8 cellular contexts compared by ENCODE assay signal in genomic region chr7:129779602-129780256, GRCh38.
DNase-seq lines count a peak whose midpoint lies in the region; ATAC-seq and TF ChIP-seq lines count a peak whose summit lies in the region.

No MANE protein-coding gene starts in this region.

- peak; percentile 0 for TF ChIP-seq CTCF in RWPE2 (IDR thresholded peaks at IDR 0.05; ENCODE audit: poor library complexity, severe bottlenecking)
- no peak for TF ChIP-seq CTCF in endodermal cell (conservative IDR thresholded peaks at IDR 0.05)
- TF ChIP-seq CTCF in omental fat pad (IDR thresholded peaks at IDR 0.05), result no peak

- ATAC-seq in HG03135 (IDR thresholded peaks at IDR 0.05; ENCODE audit: unreplicated experiment) (peak; percentile 32), RWPE2 (ENCODE audit: low read depth) (peak; percentile 68), omental fat pad (ENCODE audit: low FRiP score) (peak; percentile 26)

- peak; percentile 74 for DNase-seq in NCI-H82 (lab: John Stamatoyannopoulos, UW)
- DNase-seq in NCI-H82 treated with DMSO at 0.1 percent for 48 hours (lab: John Stamatoyannopoulos, UW; ENCODE audit: unreplicated experiment), result no peak
- DNase-seq in RWPE2 (ENCODE audit: low spot score), result no peak
- no peak for DNase-seq in endodermal cell
- DNase-seq in omental fat pad (ENCODE audit: low spot score), result no peak
- DNase-seq in AML-193 (lab: John Stamatoyannopoulos, UW), result no peak
- DNase-seq in cortex of kidney (lab: John Stamatoyannopoulos, UW), result no peak

- H3K4me1 ChIP-seq in RWPE2 (ENCODE audit: insufficient read depth, poor library complexity, severe bottlenecking) (peaks cover 4% of the 10 kb centered on the region), endodermal cell (ENCODE audit: control insufficient read depth, insufficient read depth, low read length) (peaks cover 6% of the 10 kb centered on the region)

- H3K4me3 Mint-ChIP-seq in endodermal cell, result peak overlapping the region; percentile 55

- H3K9me3 Mint-ChIP-seq in endodermal cell, result no peaks in the 10 kb centered on the region

- H3K36me3 ChIP-seq in RWPE2 (ENCODE audit: low read depth) (no peaks in the 10 kb centered on the region), endodermal cell (ENCODE audit: control insufficient read depth, insufficient read depth, low read length) (no peaks in the 10 kb centered on the region)

- H3K27me3 ChIP-seq in RWPE2 (ENCODE audit: insufficient read depth, poor library complexity, severe bottlenecking), result peaks cover 40% of the 10 kb centered on the region
- H3K27me3 ChIP-seq in endodermal cell (ENCODE audit: control insufficient read depth, insufficient read depth, low read length, poor library complexity, severe bottlenecking), result peaks cover 97% of the 10 kb centered on the region

- peak overlapping the region; percentile 51 for H3K27ac ChIP-seq in RWPE2 (ENCODE audit: poor library complexity, severe bottlenecking)
- H3K27ac ChIP-seq in endodermal cell (ENCODE audit: low read depth, low read length), result no peak overlapping the region

- H3K4me3 ChIP-seq in RWPE2 (ENCODE audit: severe bottlenecking) (peak overlapping the region; percentile 77), endodermal cell (ENCODE audit: low read length) (peak overlapping the region; percentile 71)

- no peak overlapping the region for H3K27ac Mint-ChIP-seq in endodermal cell

- H3K27me3 Mint-ChIP-seq in endodermal cell (ENCODE audit: insufficient read depth), result peaks cover 89% of the 10 kb centered on the region

- peaks cover 19% of the 10 kb centered on the region for H3K4me1 Mint-ChIP-seq in endodermal cell

- WGBS in endodermal cell (ENCODE audit: insufficient coverage in 1 of 2, insufficient read length in 1 of 2), 2 experiments, result 0 to 1% methylated on average over 15 to 76 of the region's 76 CpGs

- H3K36me3 Mint-ChIP-seq in endodermal cell (ENCODE audit: low read depth), result no peaks in the 10 kb centered on the region

- no peak overlapping the region for H3K9ac ChIP-seq in endodermal cell (ENCODE audit: extremely low read depth, low read length, poor library complexity, severe bottlenecking)

- H3K9me3 ChIP-seq in RWPE2 (ENCODE audit: severe bottlenecking) (no peaks in the 10 kb centered on the region), endodermal cell (ENCODE audit: control insufficient read depth, low read length) (peaks cover 4% of the 10 kb centered on the region)
